28 cellular contexts compared by ENCODE assay signal in the genomic region with DNA sequence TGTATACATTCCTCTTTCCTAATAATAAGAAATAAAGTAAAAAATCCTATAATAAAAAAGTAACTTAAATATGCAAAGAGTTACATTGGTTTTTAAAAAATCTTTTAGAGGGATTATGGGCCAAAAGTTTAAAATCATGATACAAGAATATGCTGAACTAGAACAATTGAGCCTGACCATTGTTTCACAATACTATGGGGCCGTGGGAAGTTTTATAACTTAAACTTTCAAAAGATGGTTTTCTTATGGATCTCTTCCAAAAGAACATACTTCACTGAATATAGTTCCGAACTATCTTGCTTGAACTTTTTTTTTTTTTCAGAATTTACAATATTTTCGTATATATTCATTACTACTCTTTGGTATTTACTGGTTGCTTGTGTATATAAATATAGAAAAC.
"Had no signal": no experiment of that assay in that cellular context is flagged by ENCODE, and none has a peak within 500 bp of the region (broad histone marks: within the 10 kb centered on the region; RNA-seq: fewer than 3 reads in every experiment).

No MANE protein-coding gene starts in this region.

- H3K27me3 ChIP-seq: neural progenitor cell, ovary, right lobe of liver, sigmoid colon, stomach, thyroid gland, tibial nerve, upper lobe of left lung, vagina had no signal

- FAIRE-seq: small intestine, urothelium cell line had no signal

- H3K27me3 Mint-ChIP-seq: progenitor cell of endocrine pancreas; stimulated activated naive CD8-positive, alpha-beta T cell treated with anti-CD3 and anti-CD28 coated beads, Interleukin-15, Interleukin-2, amounts not matched to agents 100 ng/mL and 50 ng/mL, for 24 hours had no signal

- H3K27ac ChIP-seq: neural progenitor cell, ovary, parathyroid adenoma, psoas muscle, right lobe of liver, sigmoid colon, stomach, thoracic aorta, thyroid gland, tibial nerve, upper lobe of left lung, vagina had no signal

- H3K9me3 Mint-ChIP-seq: natural killer cell; nephron; neural progenitor cell; stimulated activated effector memory CD8-positive, alpha-beta T cell treated with anti-CD3 and anti-CD28 coated beads, Interleukin-12 subunit alpha, Interleukin-12 subunit beta, amount 100 ng/mL, for 72 hours had no signal

- H3K4me1 ChIP-seq: neural progenitor cell, parathyroid adenoma, psoas muscle, right lobe of liver, sigmoid colon, vagina had no signal

- H3K36me3 Mint-ChIP-seq: natural killer cell; neural progenitor cell; stimulated activated effector memory CD8-positive, alpha-beta T cell treated with anti-CD3 and anti-CD28 coated beads, Interleukin-12 subunit alpha, Interleukin-12 subunit beta, amount 100 ng/mL, for 72 hours had no signal

- H3K4me3 ChIP-seq: neural progenitor cell, ovary, psoas muscle, right lobe of liver, sigmoid colon, stomach, thoracic aorta, thyroid gland, tibial nerve, upper lobe of left lung, vagina had no signal

- H3K4me3 Mint-ChIP-seq: natural killer cell; nephron; neural progenitor cell; stimulated activated effector memory CD8-positive, alpha-beta T cell treated with anti-CD3 and anti-CD28 coated beads, Interleukin-12 subunit alpha, Interleukin-12 subunit beta, amount 100 ng/mL, for 72 hours; stimulated activated naive CD8-positive, alpha-beta T cell treated with anti-CD3 and anti-CD28 coated beads, Interleukin-15, Interleukin-2, amounts not matched to agents 100 ng/mL and 50 ng/mL, for 24 hours had no signal

- H3K4me1 Mint-ChIP-seq: neural progenitor cell had no signal

- ATAC-seq: natural killer cell; psoas muscle; right cardiac atrium; right lobe of liver; stimulated activated effector memory CD8-positive, alpha-beta T cell treated with anti-CD3 and anti-CD28 coated beads, Interleukin-12 subunit alpha, Interleukin-12 subunit beta, amount 100 ng/mL, for 72 hours had no signal

- H3K27ac Mint-ChIP-seq: natural killer cell; nephron; neural progenitor cell; stimulated activated effector memory CD8-positive, alpha-beta T cell treated with anti-CD3 and anti-CD28 coated beads, Interleukin-12 subunit alpha, Interleukin-12 subunit beta, amount 100 ng/mL, for 72 hours had no signal

- DNase-seq: natural killer cell; occipital lobe; ovary; posterior cingulate gyrus; psoas muscle; right cardiac atrium; right lobe of liver; sigmoid colon; small intestine; stimulated activated CD4-positive, alpha-beta T cell treated with anti-CD3 and anti-CD28 coated beads, Interleukin-15, amount 100 ng/mL, for 24 hours; stimulated activated CD4-positive, alpha-beta T cell treated with anti-CD3 and anti-CD28 coated beads, Interleukin-2, amount 100 ng/mL, for 24 hours; stimulated activated CD4-positive, alpha-beta T cell treated with anti-CD3 and anti-CD28 coated beads, Interleukin-2, amount 100 ng/mL, for 48 hours; stimulated activated CD4-positive, alpha-beta T cell treated with anti-CD3 and anti-CD28 coated beads, Interleukin-4, amount 100 ng/mL, for 24 hours; stimulated activated naive CD4-positive, alpha-beta T cell treated with Interleukin-2 at 50 U/mL for 16 hours; stomach; thyroid gland; trophoblast cell; upper lobe of left lung had no signal

- H3K36me3 ChIP-seq: neural progenitor cell, ovary, right lobe of liver, sigmoid colon, stomach, thoracic aorta, thyroid gland, tibial nerve, upper lobe of left lung, vagina had no signal

- H3K9me3 ChIP-seq: ovary, psoas muscle, right lobe of liver, sigmoid colon, stomach, thoracic aorta, thyroid gland, tibial nerve, upper lobe of left lung, vagina had no signal
